35 cellular contexts compared by ENCODE assay signal in the genomic region with DNA sequence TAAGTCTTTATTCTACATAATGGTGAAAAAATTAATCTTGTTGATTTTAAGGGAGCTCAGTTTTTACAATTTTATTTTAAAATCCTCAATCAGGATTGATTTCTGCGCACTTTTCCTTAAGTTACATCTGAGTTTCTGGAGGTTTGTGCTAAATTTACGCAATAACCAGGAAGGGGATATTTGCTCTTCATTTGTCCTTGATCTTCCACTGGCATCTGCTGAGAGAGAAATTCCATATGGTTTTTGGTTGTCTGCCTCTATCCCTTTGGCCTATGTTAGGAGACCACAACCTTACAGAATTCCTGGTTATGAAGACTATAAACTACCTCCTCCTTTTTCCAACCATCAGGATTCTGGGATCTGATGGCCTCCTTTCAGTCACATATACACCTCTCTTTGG.
"Had no signal": no experiment of that assay in that cellular context is flagged by ENCODE, and none has a peak within 500 bp of the region (broad histone marks: within the 10 kb centered on the region; RNA-seq: fewer than 3 reads in every experiment).

No MANE protein-coding gene starts in this region.

- H3K27ac Mint-ChIP-seq: activated B cell treated with CpG ODN at 0.5 μM for 24 hours; activated CD4-positive, alpha-beta memory T cell treated with anti-CD3 and anti-CD28 coated beads for 36 hours; activated CD4-positive, alpha-beta T cell treated with anti-CD3 and anti-CD28 coated beads, Interleukin-2, amount 10 ng/mL, durations not matched to agents 24 days and 14 days; activated CD8-positive, alpha-beta T cell treated with anti-CD3 and anti-CD28 coated beads for 36 hours; activated naive CD4-positive, alpha-beta T cell treated with anti-CD3 and anti-CD28 coated beads, Interleukin-2, amount 10 ng/mL, durations not matched to agents 7 days and 5 days; activated naive CD8-positive, alpha-beta T cell treated with anti-CD3 and anti-CD28 coated beads for 36 hours; activated T-cell treated with anti-CD3 and anti-CD28 coated beads, Interleukin-2, amount 50 U/mL, for 72 hours; activated T-helper 17 cell treated with anti-CD3 and anti-CD28 coated beads, Interleukin-2, amount 50 U/mL, for 72 hours; T-helper 1 cell treated with Interleukin-12 subunit alpha and Interleukin-12 subunit beta and Interleukin-4 antibody, amounts not matched to agents 30 μg/mL and 1 μg/mL, for 36 hours; T-helper 2 cell treated with Interferon-gamma antibody and Interleukin-4, amounts not matched to agents 5 μg/mL and 100 μg/mL, for 36 hours had no signal

- H3K27ac ChIP-seq: adrenal gland, body of pancreas, brain microvascular endothelial cell, breast epithelium, VCaP had no signal

- H3K36me3 Mint-ChIP-seq: activated CD4-positive, alpha-beta memory T cell treated with anti-CD3 and anti-CD28 coated beads for 36 hours; activated naive CD4-positive, alpha-beta T cell treated with anti-CD3 and anti-CD28 coated beads, Interleukin-2, amount 10 ng/mL, durations not matched to agents 7 days and 5 days; activated naive CD8-positive, alpha-beta T cell treated with anti-CD3 and anti-CD28 coated beads for 36 hours had no signal

- H3K4me1 Mint-ChIP-seq: activated B cell treated with CpG ODN at 0.5 μM for 24 hours had no signal

- H3K4me3 Mint-ChIP-seq: activated B cell treated with CpG ODN at 0.5 μM for 24 hours; activated CD4-positive, alpha-beta memory T cell treated with anti-CD3 and anti-CD28 coated beads for 36 hours; activated CD4-positive, alpha-beta T cell treated with anti-CD3 and anti-CD28 coated beads, Interleukin-2, amount 10 ng/mL, durations not matched to agents 24 days and 14 days; activated CD8-positive, alpha-beta T cell treated with anti-CD3 and anti-CD28 coated beads for 36 hours; activated naive CD4-positive, alpha-beta T cell treated with anti-CD3 and anti-CD28 coated beads, Interleukin-2, amount 10 ng/mL, durations not matched to agents 7 days and 5 days; activated naive CD8-positive, alpha-beta T cell treated with anti-CD3 and anti-CD28 coated beads for 36 hours; activated T-cell treated with anti-CD3 and anti-CD28 coated beads, Interleukin-2, amount 50 U/mL, for 4 hours; activated T-cell treated with anti-CD3 and anti-CD28 coated beads, Interleukin-2, amount 50 U/mL, for 72 hours; activated T-helper 1 cell treated with anti-CD3 and anti-CD28 coated beads, Interleukin-12 subunit alpha, Interleukin-12 subunit beta, Interleukin-2, Interleukin-4 antibody, amounts not matched to agents 30 ng/mL and 10 ng/mL and 1 ng/mL, durations not matched to agents 14 hours and 24 hours and 36 hours; activated T-helper 17 cell treated with anti-CD3 and anti-CD28 coated beads, Interleukin-2, amount 50 U/mL, for 72 hours; T-helper 1 cell treated with Interleukin-12 subunit alpha and Interleukin-12 subunit beta and Interleukin-4 antibody, amounts not matched to agents 30 μg/mL and 1 μg/mL, for 36 hours; T-helper 2 cell treated with Interferon-gamma antibody and Interleukin-4, amounts not matched to agents 5 μg/mL and 100 μg/mL, for 36 hours had no signal

- H3K4me3 ChIP-seq: adrenal gland, body of pancreas, breast epithelium had no signal

- FAIRE-seq: astrocyte had no signal

- DNase-seq: activated B cell treated with CpG ODN at 0.5 μM for 24 hours; activated CD4-positive, alpha-beta memory T cell treated with anti-CD3 and anti-CD28 coated beads for 36 hours; activated CD4-positive, alpha-beta T cell treated with anti-CD3 and anti-CD28 coated beads for 4 hours; activated CD4-positive, alpha-beta T cell treated with anti-CD3 and anti-CD28 coated beads, Interleukin-2, amount 10 ng/mL, durations not matched to agents 24 days and 14 days; activated CD4-positive, alpha-beta T cell treated with anti-CD3 and anti-CD28 coated beads, Interleukin-2, amount 50 U/mL, for 1 hour; activated CD4-positive, alpha-beta T cell treated with anti-CD3 and anti-CD28 coated beads, Interleukin-2, amount 50 U/mL, for 4 hours; activated CD4-positive, CD25-positive, alpha-beta regulatory T cell treated with anti-CD3 and anti-CD28 coated beads, Interleukin-2, amount 50 U/mL, for 72 hours; activated CD8-positive, alpha-beta memory T cell treated with anti-CD3 and anti-CD28 coated beads, Interleukin-2, amount 50 U/mL, for 4 hours; activated CD8-positive, alpha-beta T cell treated with anti-CD3 and anti-CD28 coated beads for 36 hours; activated effector memory CD4-positive, alpha-beta T cell treated with anti-CD3 and anti-CD28 coated beads, Interleukin-2, amount 50 U/mL, for 16 hours; activated gamma-delta T cell treated with Interleukin-2 at 50 U/mL for 16 hours; activated naive CD4-positive, alpha-beta T cell treated with anti-CD3 and anti-CD28 coated beads, Interleukin-2, amount 10 ng/mL, durations not matched to agents 7 days and 5 days; activated naive CD4-positive, alpha-beta T cell treated with Interleukin-2 at 50 U/mL for 16 hours; activated naive CD8-positive, alpha-beta T cell treated with anti-CD3 and anti-CD28 coated beads for 36 hours; activated T-cell treated with anti-CD3 and anti-CD28 coated beads for 4 hours; activated T-cell treated with anti-CD3 and anti-CD28 coated beads, Interleukin-2, amount 50 U/mL, for 1 hour; activated T-cell treated with anti-CD3 and anti-CD28 coated beads, Interleukin-2, amount 50 U/mL, for 4 hours; activated T-cell treated with anti-CD3 and anti-CD28 coated beads, Interleukin-2, amount 50 U/mL, for 72 hours; adrenal gland; amniotic stem cell; aorta; body of pancreas; brain microvascular endothelial cell; central memory CD4-positive, alpha-beta T cell; T-helper 1 cell; T-helper 2 cell; T-helper 9 cell had no signal

- H3K36me3 ChIP-seq: adrenal gland, brain microvascular endothelial cell, breast epithelium had no signal

- H3K27me3 ChIP-seq: body of pancreas, brain microvascular endothelial cell, breast epithelium had no signal

- H3K9me3 Mint-ChIP-seq: activated B cell treated with CpG ODN at 0.5 μM for 24 hours; activated CD4-positive, alpha-beta memory T cell treated with anti-CD3 and anti-CD28 coated beads for 36 hours; activated CD4-positive, alpha-beta T cell treated with anti-CD3 and anti-CD28 coated beads, Interleukin-2, amount 10 ng/mL, durations not matched to agents 24 days and 14 days; activated CD8-positive, alpha-beta T cell treated with anti-CD3 and anti-CD28 coated beads for 36 hours; activated naive CD4-positive, alpha-beta T cell treated with anti-CD3 and anti-CD28 coated beads, Interleukin-2, amount 10 ng/mL, durations not matched to agents 7 days and 5 days; activated naive CD4-positive, alpha-beta T cell treated with anti-CD3 and anti-CD28 coated beads, Interleukin-2, amount 50 U/mL, for 72 hours; activated naive CD8-positive, alpha-beta T cell treated with anti-CD3 and anti-CD28 coated beads for 36 hours; activated T-cell treated with anti-CD3 and anti-CD28 coated beads, Interleukin-2, amount 50 U/mL, for 4 hours; activated T-cell treated with anti-CD3 and anti-CD28 coated beads, Interleukin-2, amount 50 U/mL, for 72 hours; activated T-helper 17 cell treated with anti-CD3 and anti-CD28 coated beads, Interleukin-2, amount 50 U/mL, for 72 hours; T-helper 1 cell treated with Interleukin-12 subunit alpha and Interleukin-12 subunit beta and Interleukin-4 antibody, amounts not matched to agents 30 μg/mL and 1 μg/mL, for 36 hours; T-helper 2 cell treated with Interferon-gamma antibody and Interleukin-4, amounts not matched to agents 5 μg/mL and 100 μg/mL, for 36 hours had no signal

- H3K4me1 ChIP-seq: adrenal gland, breast epithelium had no signal

- H3K27me3 Mint-ChIP-seq: activated B cell treated with CpG ODN at 0.5 μM for 24 hours; activated CD4-positive, alpha-beta T cell treated with anti-CD3 and anti-CD28 coated beads, Interleukin-2, amount 10 ng/mL, durations not matched to agents 24 days and 14 days; activated T-helper 17 cell treated with anti-CD3 and anti-CD28 coated beads, Interleukin-2, amount 50 U/mL, for 72 hours had no signal

- H3K9me3 ChIP-seq: adrenal gland, body of pancreas, breast epithelium had no signal

- ATAC-seq: activated CD8-positive, alpha-beta T cell treated with anti-CD3 and anti-CD28 coated beads for 36 hours; activated naive CD4-positive, alpha-beta T cell treated with anti-CD3 and anti-CD28 coated beads, Interleukin-2, amount 50 U/mL, for 72 hours; activated T-cell treated with anti-CD3 and anti-CD28 coated beads, Interleukin-2, amount 50 U/mL, for 4 hours; activated T-cell treated with anti-CD3 and anti-CD28 coated beads, Interleukin-2, amount 50 U/mL, for 72 hours; activated T-helper 17 cell treated with anti-CD3 and anti-CD28 coated beads, Interleukin-2, amount 50 U/mL, for 72 hours; body of pancreas had no signal
